In genomic region chr22:50756949-50757491, GRCh38 we compare ENCODE assay signal across 8 cellular contexts. TPM values are rescaled to one million over a fixed set of nuclear protein-coding genes. Genes with fewer than 3 reads are reported as not detected.
DNase-seq lines count a peak whose midpoint lies in the region; ATAC-seq and TF ChIP-seq lines count a peak whose summit lies in the region.
"Not testable (repeated sequence)": the region's sequence is repeated elsewhere in the genome, so short reads cannot be mapped to it uniquely, and the experiment has no call there.

No MANE protein-coding gene starts in this region.

- H4K20me1 ChIP-seq in neural progenitor cell (ENCODE audit: low read depth) = not testable (repeated sequence)

- H3K4me3 ChIP-seq in Panc1 (ENCODE audit: low read depth in 2 of 2, low read length in 2 of 2) = peak overlapping the region; percentile 40 to 58
- peak overlapping the region; percentile 76 for H3K4me3 ChIP-seq in neural progenitor cell

- H3K27ac ChIP-seq in Panc1 (ENCODE audit: low read length); neural progenitor cell: not testable (repeated sequence)

- not testable (repeated sequence) for H3F3A ChIP-seq in neural progenitor cell (ENCODE audit: low read depth)

- not testable (repeated sequence) for H3K36me3 ChIP-seq in Panc1 (ENCODE audit: control insufficient read depth, insufficient read depth, low read length); neural progenitor cell

- H3K36me3 Mint-ChIP-seq in IgD-negative memory B cell; activated CD8-positive, alpha-beta T cell treated with anti-CD3 and anti-CD28 coated beads for 36 hours (ENCODE audit: low read depth); MCF 10A (ENCODE audit: insufficient read depth, unreplicated experiment); neural progenitor cell: not testable (repeated sequence)

- in situ Hi-C loops in Panc1 (cut with HindIII; ENCODE audit: low pct_unique_long_range_greater_than_20kb, low sequenced_read_pairs) = not testable (repeated sequence)

- POLR2A ChIA-PET in Panc1 (lab: Charles Lee); activated CD8-positive, alpha-beta T cell treated with anti-CD3 and anti-CD28 coated beads for 36 hours (lab: Charles Lee): not testable (repeated sequence)
- POLR2A ChIA-PET in MCF 10A (lab: Yijun Ruan, JAX) = interaction anchor here (1.4 kb wide), 1 partner anchor 135 kb away, joined by 3 read pairs; no protein-coding TSS in a partner anchor

- not testable (repeated sequence) for H3K27me3 ChIP-seq in Panc1 (ENCODE audit: control insufficient read depth, insufficient read depth, low read length)
- H3K27me3 ChIP-seq in neural progenitor cell = peaks cover 68% of the 10 kb centered on the region

- not testable (repeated sequence) for ATAC-seq in Panc1, left ventricle myocardium superior
- peak; percentile 74 for ATAC-seq in activated CD8-positive, alpha-beta T cell treated with anti-CD3 and anti-CD28 coated beads for 36 hours

- not testable (repeated sequence) for H3K4me1 ChIP-seq in Panc1 (ENCODE audit: control insufficient read depth, insufficient read depth, low read length); neural progenitor cell

- intact Hi-C loops in Panc1 (cut with micrococcal nuclease; ENCODE audit: unreplicated experiment); activated CD8-positive, alpha-beta T cell treated with anti-CD3 and anti-CD28 coated beads for 36 hours (cut with micrococcal nuclease); MCF 10A (cut with micrococcal nuclease); left ventricle myocardium superior (cut with micrococcal nuclease): not testable (repeated sequence)

- H3K27ac Mint-ChIP-seq in IgD-negative memory B cell (peak overlapping the region in 2 of 3 donors; percentile 62 to 67), MCF 10A (ENCODE audit: low read depth, unreplicated experiment) (peak overlapping the region; percentile 67), neural progenitor cell (peak overlapping the region; percentile 97)
- H3K27ac Mint-ChIP-seq in activated CD8-positive, alpha-beta T cell treated with anti-CD3 and anti-CD28 coated beads for 36 hours = peak overlapping the region; percentile 88

- not testable (repeated sequence) for BruUV-seq in Panc1 (replicated peaks; lab: Mats Ljungman, UMichigan); MCF 10A (replicated peaks; lab: Mats Ljungman, UMichigan)

- peak overlapping the region; percentile 93 for H3K4me2 ChIP-seq in neural progenitor cell

- peak overlapping the region; percentile 100 for H2AFZ ChIP-seq in neural progenitor cell (replicated peaks)

- not testable (repeated sequence) for H3K79me2 ChIP-seq in neural progenitor cell (ENCODE audit: low read depth)

- not testable (repeated sequence) for H3K9me3 Mint-ChIP-seq in IgD-negative memory B cell; activated CD8-positive, alpha-beta T cell treated with anti-CD3 and anti-CD28 coated beads for 36 hours; MCF 10A (ENCODE audit: unreplicated experiment)
- H3K9me3 Mint-ChIP-seq in neural progenitor cell = peaks cover 20% of the 10 kb centered on the region

- H3K9me3 ChIP-seq in Panc1 (ENCODE audit: control insufficient read depth, insufficient read depth, low read depth, low read length); neural progenitor cell (ENCODE audit: low read depth): not testable (repeated sequence)

- H3K9ac ChIP-seq in neural progenitor cell = peak overlapping the region; percentile 55

- DNase-seq in CD1c-positive myeloid dendritic cell (ENCODE audit: extremely low spot score) (peak; percentile 7), MCF 10A (ENCODE audit: unreplicated experiment) (peak; percentile 37), left ventricle myocardium superior (peak; percentile 57), neural progenitor cell (ENCODE audit: low spot score) (peak; percentile 11)
- not testable (repeated sequence) for DNase-seq in Panc1 (ENCODE audit: low read depth, low spot score)
- DNase-seq in activated CD8-positive, alpha-beta T cell treated with anti-CD3 and anti-CD28 coated beads for 36 hours = peak; percentile 78
- peak; percentile 35 to 36 for DNase-seq in stimulated activated CD8-positive, alpha-beta memory T cell treated with anti-CD3 and anti-CD28 coated beads, Interleukin-15, amount 100 ng/mL, for 48 hours (ENCODE audit: low read depth in 2 of 2)

- H3K27me3 Mint-ChIP-seq in IgD-negative memory B cell; activated CD8-positive, alpha-beta T cell treated with anti-CD3 and anti-CD28 coated beads for 36 hours; MCF 10A (ENCODE audit: insufficient read depth, unreplicated experiment); neural progenitor cell (ENCODE audit: insufficient read depth, low read depth): not testable (repeated sequence)

- CTCF ChIA-PET in Panc1 (lab: Charles Lee) = not testable (repeated sequence)
- CTCF ChIA-PET in activated CD8-positive, alpha-beta T cell treated with anti-CD3 and anti-CD28 coated beads for 36 hours (lab: Charles Lee) = interaction anchor here (1.8 kb wide), 1 partner anchor 25 kb away, joined by 5 read pairs; no protein-coding TSS in a partner anchor
- CTCF ChIA-PET in MCF 10A (lab: Yijun Ruan, JAX) = interaction anchor here (0.7 kb wide), 1 partner anchor 31 kb away, joined by 3 read pairs; no protein-coding TSS in a partner anchor

- not testable (repeated sequence) for H3K4me1 Mint-ChIP-seq in IgD-negative memory B cell; activated CD8-positive, alpha-beta T cell treated with anti-CD3 and anti-CD28 coated beads for 36 hours (ENCODE audit: low read depth); MCF 10A (ENCODE audit: insufficient read depth, unreplicated experiment)
- peaks cover 13% of the 10 kb centered on the region for H3K4me1 Mint-ChIP-seq in neural progenitor cell

- peak overlapping the region; percentile 88 to 97 (median 90) for H3K4me3 Mint-ChIP-seq in IgD-negative memory B cell
- peak overlapping the region; percentile 93 for H3K4me3 Mint-ChIP-seq in activated CD8-positive, alpha-beta T cell treated with anti-CD3 and anti-CD28 coated beads for 36 hours
- H3K4me3 Mint-ChIP-seq in MCF 10A (ENCODE audit: unreplicated experiment) = peak overlapping the region; percentile 92
- peak overlapping the region; percentile 95 for H3K4me3 Mint-ChIP-seq in neural progenitor cell

- TF ChIP-seq CTCF in Panc1 (IDR thresholded peaks at IDR 0.05) = peak; percentile 39
- peak; percentile 33 for TF ChIP-seq CTCF in activated CD8-positive, alpha-beta T cell treated with anti-CD3 and anti-CD28 coated beads for 36 hours (IDR thresholded peaks at IDR 0.05)
- peak; percentile 28 for TF ChIP-seq CTCF in MCF 10A (IDR thresholded peaks at IDR 0.05; ENCODE audit: unreplicated experiment)
- TF ChIP-seq CTCF in neural progenitor cell (IDR thresholded peaks at IDR 0.05) = peak; percentile 38

RNA-seq across cellular contexts. Expression of gene ACR, which starts 19.0 kb away (rescaled TPM):
- not detected for polyA plus RNA-seq in IgD-negative memory B cell
- total RNA-seq in Panc1 (2021; ENCODE audit: unreplicated experiment) (0.21 TPM), MCF 10A (2022) (not detected in 2 replicates), left ventricle myocardium superior (not detected), neural progenitor cell (ENCODE audit: low replicate concordance) (not detected in 2 replicates)
- not detected for polyA plus RNA-seq in Panc1 (2012; ENCODE audit: insufficient read length)
- not detected for total RNA-seq in activated CD8-positive, alpha-beta T cell treated with anti-CD3 and anti-CD28 coated beads for 36 hours

RNA-seq across cellular contexts. Expression of gene RABL2B, which starts 26.4 kb away (rescaled TPM):
- 25.0 TPM for polyA plus RNA-seq in IgD-negative memory B cell
- total RNA-seq in Panc1 (2021; ENCODE audit: unreplicated experiment) (27.7 TPM), MCF 10A (2022) (30.2 and 32.5 TPM in 2 replicates), left ventricle myocardium superior (6.7 TPM), neural progenitor cell (ENCODE audit: low replicate concordance) (13.9 and 15.0 TPM in 2 replicates)
- 31.3 TPM for polyA plus RNA-seq in Panc1 (2012; ENCODE audit: insufficient read length)
- 10 to 100 TPM; 19.2 to 22.5 TPM for total RNA-seq in activated CD8-positive, alpha-beta T cell treated with anti-CD3 and anti-CD28 coated beads for 36 hours
